ENCODE assay signal across 1 cellular context in the genomic region with DNA sequence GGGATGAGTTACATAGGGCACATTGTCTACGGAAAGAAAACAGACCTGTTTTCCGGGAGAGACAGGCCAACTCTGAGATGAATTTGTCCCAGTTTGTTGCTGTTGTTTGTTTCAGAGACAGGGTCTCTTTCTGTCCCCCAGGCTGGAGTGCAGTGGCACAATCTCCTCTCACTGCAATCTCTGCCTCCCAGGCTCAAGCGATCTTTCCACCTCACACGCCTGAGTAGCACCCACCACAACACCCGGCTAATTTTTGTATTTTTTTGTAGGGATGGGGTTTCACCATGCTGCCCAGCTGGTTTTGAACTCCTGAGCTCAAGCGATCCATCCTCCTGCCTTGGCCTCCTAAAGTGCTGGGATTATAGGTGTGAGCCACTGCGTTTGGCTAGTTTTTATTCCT.
TF ChIP-seq lines count a peak whose summit lies in the region.

No MANE protein-coding gene starts in this region.

TF ChIP-seq in HepG2, 621 proteins besides CTCF, POLR2A, EP300 and RAD21 (continued from another document):
- TF ChIP-seq, protein P1, sequence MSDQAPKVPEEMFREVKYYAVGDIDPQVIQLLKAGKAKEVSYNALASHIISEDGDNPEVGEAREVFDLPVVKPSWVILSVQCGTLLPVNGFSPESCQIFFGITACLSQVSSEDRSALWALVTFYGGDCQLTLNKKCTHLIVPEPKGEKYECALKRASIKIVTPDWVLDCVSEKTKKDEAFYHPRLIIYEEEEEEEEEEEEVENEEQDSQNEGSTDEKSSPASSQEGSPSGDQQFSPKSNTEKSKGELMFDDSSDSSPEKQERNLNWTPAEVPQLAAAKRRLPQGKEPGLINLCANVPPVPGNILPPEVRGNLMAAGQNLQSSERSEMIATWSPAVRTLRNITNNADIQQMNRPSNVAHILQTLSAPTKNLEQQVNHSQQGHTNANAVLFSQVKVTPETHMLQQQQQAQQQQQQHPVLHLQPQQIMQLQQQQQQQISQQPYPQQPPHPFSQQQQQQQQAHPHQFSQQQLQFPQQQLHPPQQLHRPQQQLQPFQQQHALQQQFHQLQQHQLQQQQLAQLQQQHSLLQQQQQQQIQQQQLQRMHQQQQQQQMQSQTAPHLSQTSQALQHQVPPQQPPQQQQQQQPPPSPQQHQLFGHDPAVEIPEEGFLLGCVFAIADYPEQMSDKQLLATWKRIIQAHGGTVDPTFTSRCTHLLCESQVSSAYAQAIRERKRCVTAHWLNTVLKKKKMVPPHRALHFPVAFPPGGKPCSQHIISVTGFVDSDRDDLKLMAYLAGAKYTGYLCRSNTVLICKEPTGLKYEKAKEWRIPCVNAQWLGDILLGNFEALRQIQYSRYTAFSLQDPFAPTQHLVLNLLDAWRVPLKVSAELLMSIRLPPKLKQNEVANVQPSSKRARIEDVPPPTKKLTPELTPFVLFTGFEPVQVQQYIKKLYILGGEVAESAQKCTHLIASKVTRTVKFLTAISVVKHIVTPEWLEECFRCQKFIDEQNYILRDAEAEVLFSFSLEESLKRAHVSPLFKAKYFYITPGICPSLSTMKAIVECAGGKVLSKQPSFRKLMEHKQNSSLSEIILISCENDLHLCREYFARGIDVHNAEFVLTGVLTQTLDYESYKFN (CRISPR knock-in tag; conservative IDR thresholded peaks at IDR 0.05), result peak; percentile 35
- TF ChIP-seq ZNF101 (CRISPR knock-in tag; IDR thresholded peaks at IDR 0.05; ENCODE audit: borderline replicate concordance, low read depth), result no peak
- no peak for TF ChIP-seq AHR (CRISPR knock-in tag; IDR thresholded peaks at IDR 0.05)
- TF ChIP-seq KLF16 (CRISPR knock-in tag; IDR thresholded peaks at IDR 0.05), result no peak
- TF ChIP-seq, protein P2, sequence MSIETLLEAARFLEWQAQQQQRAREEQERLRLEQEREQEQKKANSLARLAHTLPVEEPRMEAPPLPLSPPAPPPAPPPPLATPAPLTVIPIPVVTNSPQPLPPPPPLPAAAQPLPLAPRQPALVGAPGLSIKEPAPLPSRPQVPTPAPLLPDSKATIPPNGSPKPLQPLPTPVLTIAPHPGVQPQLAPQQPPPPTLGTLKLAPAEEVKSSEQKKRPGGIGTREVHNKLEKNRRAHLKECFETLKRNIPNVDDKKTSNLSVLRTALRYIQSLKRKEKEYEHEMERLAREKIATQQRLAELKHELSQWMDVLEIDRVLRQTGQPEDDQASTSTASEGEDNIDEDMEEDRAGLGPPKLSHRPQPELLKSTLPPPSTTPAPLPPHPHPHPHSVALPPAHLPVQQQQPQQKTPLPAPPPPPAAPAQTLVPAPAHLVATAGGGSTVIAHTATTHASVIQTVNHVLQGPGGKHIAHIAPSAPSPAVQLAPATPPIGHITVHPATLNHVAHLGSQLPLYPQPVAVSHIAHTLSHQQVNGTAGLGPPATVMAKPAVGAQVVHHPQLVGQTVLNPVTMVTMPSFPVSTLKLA (IDR thresholded peaks at IDR 0.05), result no peak
- TF ChIP-seq SNAPC2 (CRISPR knock-in tag; IDR thresholded peaks at IDR 0.05), result no peak
- no peak for TF ChIP-seq RFXANK (CRISPR knock-in tag; IDR thresholded peaks at IDR 0.05)
- no peak for TF ChIP-seq ZNF615 (CRISPR knock-in tag; IDR thresholded peaks at IDR 0.05; ENCODE audit: borderline replicate concordance)
- no peak for TF ChIP-seq ZNF850 (CRISPR knock-in tag; conservative IDR thresholded peaks at IDR 0.05)
- no peak for TF ChIP-seq NCOA5 (CRISPR knock-in tag; IDR thresholded peaks at IDR 0.05)
- TF ChIP-seq YEATS4 (CRISPR knock-in tag; IDR thresholded peaks at IDR 0.05; ENCODE audit: borderline replicate concordance), result no peak
- no peak for TF ChIP-seq HMG20A (CRISPR knock-in tag; IDR thresholded peaks at IDR 0.05; ENCODE audit: borderline replicate concordance)
- TF ChIP-seq, protein P3, sequence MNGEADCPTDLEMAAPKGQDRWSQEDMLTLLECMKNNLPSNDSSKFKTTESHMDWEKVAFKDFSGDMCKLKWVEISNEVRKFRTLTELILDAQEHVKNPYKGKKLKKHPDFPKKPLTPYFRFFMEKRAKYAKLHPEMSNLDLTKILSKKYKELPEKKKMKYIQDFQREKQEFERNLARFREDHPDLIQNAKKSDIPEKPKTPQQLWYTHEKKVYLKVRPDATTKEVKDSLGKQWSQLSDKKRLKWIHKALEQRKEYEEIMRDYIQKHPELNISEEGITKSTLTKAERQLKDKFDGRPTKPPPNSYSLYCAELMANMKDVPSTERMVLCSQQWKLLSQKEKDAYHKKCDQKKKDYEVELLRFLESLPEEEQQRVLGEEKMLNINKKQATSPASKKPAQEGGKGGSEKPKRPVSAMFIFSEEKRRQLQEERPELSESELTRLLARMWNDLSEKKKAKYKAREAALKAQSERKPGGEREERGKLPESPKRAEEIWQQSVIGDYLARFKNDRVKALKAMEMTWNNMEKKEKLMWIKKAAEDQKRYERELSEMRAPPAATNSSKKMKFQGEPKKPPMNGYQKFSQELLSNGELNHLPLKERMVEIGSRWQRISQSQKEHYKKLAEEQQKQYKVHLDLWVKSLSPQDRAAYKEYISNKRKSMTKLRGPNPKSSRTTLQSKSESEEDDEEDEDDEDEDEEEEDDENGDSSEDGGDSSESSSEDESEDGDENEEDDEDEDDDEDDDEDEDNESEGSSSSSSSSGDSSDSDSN (CRISPR knock-in tag; IDR thresholded peaks at IDR 0.05), result no peak
- TF ChIP-seq ZNF234 (CRISPR knock-in tag; conservative IDR thresholded peaks at IDR 0.05), result no peak
- TF ChIP-seq, protein P4, sequence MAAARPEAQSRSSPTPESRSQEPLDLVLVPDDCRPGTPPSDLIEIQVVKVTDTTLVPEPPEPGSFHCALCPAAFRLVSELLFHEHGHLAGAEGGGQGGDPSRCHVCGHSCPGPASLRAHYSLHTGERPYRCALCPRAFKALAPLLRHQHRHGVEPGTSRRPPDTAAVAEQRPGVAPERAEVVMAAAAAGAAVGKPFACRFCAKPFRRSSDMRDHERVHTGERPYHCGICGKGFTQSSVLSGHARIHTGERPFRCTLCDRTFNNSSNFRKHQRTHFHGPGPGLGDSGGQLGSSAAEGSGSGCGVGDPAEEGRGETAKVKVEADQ (CRISPR knock-in tag; IDR thresholded peaks at IDR 0.05; ENCODE audit: borderline replicate concordance), result no peak
- TF ChIP-seq, protein P5, sequence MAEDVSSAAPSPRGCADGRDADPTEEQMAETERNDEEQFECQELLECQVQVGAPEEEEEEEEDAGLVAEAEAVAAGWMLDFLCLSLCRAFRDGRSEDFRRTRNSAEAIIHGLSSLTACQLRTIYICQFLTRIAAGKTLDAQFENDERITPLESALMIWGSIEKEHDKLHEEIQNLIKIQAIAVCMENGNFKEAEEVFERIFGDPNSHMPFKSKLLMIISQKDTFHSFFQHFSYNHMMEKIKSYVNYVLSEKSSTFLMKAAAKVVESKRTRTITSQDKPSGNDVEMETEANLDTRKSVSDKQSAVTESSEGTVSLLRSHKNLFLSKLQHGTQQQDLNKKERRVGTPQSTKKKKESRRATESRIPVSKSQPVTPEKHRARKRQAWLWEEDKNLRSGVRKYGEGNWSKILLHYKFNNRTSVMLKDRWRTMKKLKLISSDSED (CRISPR knock-in tag; IDR thresholded peaks at IDR 0.05), result no peak
- TF ChIP-seq, protein P6, sequence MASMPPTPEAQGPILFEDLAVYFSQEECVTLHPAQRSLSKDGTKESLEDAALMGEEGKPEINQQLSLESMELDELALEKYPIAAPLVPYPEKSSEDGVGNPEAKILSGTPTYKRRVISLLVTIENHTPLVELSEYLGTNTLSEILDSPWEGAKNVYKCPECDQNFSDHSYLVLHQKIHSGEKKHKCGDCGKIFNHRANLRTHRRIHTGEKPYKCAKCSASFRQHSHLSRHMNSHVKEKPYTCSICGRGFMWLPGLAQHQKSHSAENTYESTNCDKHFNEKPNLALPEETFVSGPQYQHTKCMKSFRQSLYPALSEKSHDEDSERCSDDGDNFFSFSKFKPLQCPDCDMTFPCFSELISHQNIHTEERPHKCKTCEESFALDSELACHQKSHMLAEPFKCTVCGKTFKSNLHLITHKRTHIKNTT (CRISPR knock-in tag; IDR thresholded peaks at IDR 0.05), result no peak
- TF ChIP-seq, protein P7, sequence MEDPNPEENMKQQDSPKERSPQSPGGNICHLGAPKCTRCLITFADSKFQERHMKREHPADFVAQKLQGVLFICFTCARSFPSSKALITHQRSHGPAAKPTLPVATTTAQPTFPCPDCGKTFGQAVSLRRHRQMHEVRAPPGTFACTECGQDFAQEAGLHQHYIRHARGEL (CRISPR knock-in tag; IDR thresholded peaks at IDR 0.05), result no peak
- no peak for TF ChIP-seq ATF7-NPFF (CRISPR knock-in tag; IDR thresholded peaks at IDR 0.05; ENCODE audit: low read depth)
- no peak for TF ChIP-seq GLI4 (CRISPR knock-in tag; IDR thresholded peaks at IDR 0.05; ENCODE audit: borderline replicate concordance)
- no peak for TF ChIP-seq FOXP1 (IDR thresholded peaks at IDR 0.05)
- peak; percentile 27; the same call in 1 of the 2 replicates for TF ChIP-seq FOXP1 (CRISPR knock-in tag; IDR thresholded peaks at IDR 0.05)
- TF ChIP-seq, protein P8, sequence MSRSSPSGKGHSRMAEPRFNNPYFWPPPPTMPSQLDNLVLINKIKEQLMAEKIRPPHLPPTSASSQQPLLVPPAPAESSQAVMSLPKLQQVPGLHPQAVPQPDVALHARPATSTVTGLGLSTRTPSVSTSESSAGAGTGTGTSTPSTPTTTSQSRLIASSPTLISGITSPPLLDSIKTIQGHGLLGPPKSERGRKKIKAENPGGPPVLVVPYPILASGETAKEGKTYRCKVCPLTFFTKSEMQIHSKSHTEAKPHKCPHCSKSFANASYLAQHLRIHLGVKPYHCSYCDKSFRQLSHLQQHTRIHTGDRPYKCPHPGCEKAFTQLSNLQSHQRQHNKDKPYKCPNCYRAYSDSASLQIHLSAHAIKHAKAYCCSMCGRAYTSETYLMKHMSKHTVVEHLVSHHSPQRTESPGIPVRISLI (CRISPR knock-in tag; IDR thresholded peaks at IDR 0.05; ENCODE audit: borderline replicate concordance), result no peak
- TF ChIP-seq SIN3A (IDR thresholded peaks at IDR 0.05; ENCODE audit: borderline replicate concordance, low read depth, low read length), result no peak
- no peak for TF ChIP-seq RBM39 (IDR thresholded peaks at IDR 0.05; ENCODE audit: low read depth, low read length, poor library complexity, severe bottlenecking)
- TF ChIP-seq MATR3 (CRISPR knock-in tag; IDR thresholded peaks at IDR 0.05), result no peak
- TF ChIP-seq ZFP36 (IDR thresholded peaks at IDR 0.05; ENCODE audit: borderline replicate concordance, low read depth, low read length, partially characterized antibody), result no peak
- TF ChIP-seq MTF2 (CRISPR knock-in tag; IDR thresholded peaks at IDR 0.05; ENCODE audit: borderline replicate concordance), result no peak
- peak; percentile 46; the same call in 1 of the 2 replicates for TF ChIP-seq ELF3 (CRISPR knock-in tag; IDR thresholded peaks at IDR 0.05)
- TF ChIP-seq PCBP2 (optimal IDR thresholded peaks at IDR 0.05; ENCODE audit: low read depth, low read length, poor library complexity, severe bottlenecking), result no peak
